ENCODE assay signal across 9 cellular contexts in the genomic region with DNA sequence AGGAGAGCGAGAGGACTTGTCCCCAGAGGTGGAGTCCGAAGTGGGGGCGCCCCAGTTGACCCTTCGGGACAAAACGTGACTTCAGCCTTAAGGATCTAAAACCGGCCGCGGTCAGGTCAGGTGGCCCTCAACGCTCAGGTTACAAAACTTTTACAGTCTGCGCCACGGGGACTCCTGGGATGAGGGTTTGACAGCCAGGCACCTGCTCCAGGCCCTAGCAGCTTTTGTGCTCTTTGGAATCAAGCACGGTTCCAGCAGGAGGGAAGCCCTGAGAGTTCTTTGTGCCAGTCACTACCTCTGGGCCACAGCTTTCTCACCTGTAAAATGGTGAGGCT. TPM values are rescaled to one million over a fixed set of nuclear protein-coding genes. Genes with fewer than 3 reads are reported as not detected.
DNase-seq lines count a peak whose midpoint lies in the region; ATAC-seq, FAIRE-seq and TF ChIP-seq lines count a peak whose summit lies in the region.
"Had no signal": no experiment of that assay in that cellular context is flagged by ENCODE, and none has a peak within 500 bp of the region (broad histone marks: within the 10 kb centered on the region; RNA-seq: fewer than 3 reads in every experiment).

No MANE protein-coding gene starts in this region.

- H3K27ac ChIP-seq in coronary artery (peak overlapping the region; percentile 50 to 91), mucosa of rectum (ENCODE audit: low read depth in 2 of 2, low read length in 2 of 2) (peak overlapping the region; percentile 91 to 94)

- FAIRE-seq in urothelium cell line (lab: Jason Lieb, UNC): no peak
- FAIRE-seq: TTC549 had no signal

- no peaks in the 10 kb centered on the region for H3K36me3 Mint-ChIP-seq in activated CD8-positive, alpha-beta memory T cell treated with anti-CD3 and anti-CD28 coated beads, Interleukin-2, amount 10 ng/mL, durations not matched to agents 7 days and 5 days

- H3K9ac ChIP-seq in mucosa of rectum (ENCODE audit: low read depth in 1 of 2, low read length in 2 of 2): peak overlapping the region; percentile 47 to 80

- no peaks in the 10 kb centered on the region for H3K27me3 ChIP-seq in mucosa of rectum (ENCODE audit: control insufficient read depth in 2 of 2, insufficient read depth in 2 of 2, low read length in 2 of 2)

- H3K4me3 ChIP-seq in AG09309 (ENCODE audit: control insufficient read depth, low read depth, low read length): peak overlapping the region; percentile 63
- peak overlapping the region; percentile 63 for H3K4me3 ChIP-seq in coronary artery
- peak overlapping the region; percentile 65 to 82 for H3K4me3 ChIP-seq in mucosa of rectum (ENCODE audit: low read length in 2 of 2)

- DNase-seq in AG09309 (ENCODE audit: low read depth): no peak
- DNase-seq in NCI-H1417 (lab: John Stamatoyannopoulos, UW): peak; percentile 85 to 92 (median 89)
- DNase-seq in coronary artery (ENCODE audit: low spot score): no peak
- no peak for DNase-seq in urothelium cell line (ENCODE audit: low spot score)
- no peak for DNase-seq in NCI-H2081 treated with DMSO at 0.1 percent for 48 hours (lab: John Stamatoyannopoulos, UW)
- DNase-seq in activated CD8-positive, alpha-beta memory T cell treated with anti-CD3 and anti-CD28 coated beads, Interleukin-2, amount 10 ng/mL, durations not matched to agents 7 days and 5 days: no peak

- H3K4me3 Mint-ChIP-seq in activated CD8-positive, alpha-beta memory T cell treated with anti-CD3 and anti-CD28 coated beads, Interleukin-2, amount 10 ng/mL, durations not matched to agents 7 days and 5 days: no peak overlapping the region

- H3K4me1 ChIP-seq in mucosa of rectum (ENCODE audit: control insufficient read depth in 2 of 2, insufficient read depth in 2 of 2, low read length in 2 of 2): peaks cover 15 to 17% of the 10 kb centered on the region in 2 donors

- no peak overlapping the region for H3K27ac Mint-ChIP-seq in activated CD8-positive, alpha-beta memory T cell treated with anti-CD3 and anti-CD28 coated beads, Interleukin-2, amount 10 ng/mL, durations not matched to agents 7 days and 5 days

- no peak for TF ChIP-seq CTCF in AG09309 (IDR thresholded peaks at IDR 0.05; ENCODE audit: control insufficient read depth, insufficient read depth, low read depth, low read length, missing control alignments)
- no peak for TF ChIP-seq CTCF in coronary artery (IDR thresholded peaks at IDR 0.05)

- H3K4me1 Mint-ChIP-seq in activated CD8-positive, alpha-beta memory T cell treated with anti-CD3 and anti-CD28 coated beads, Interleukin-2, amount 10 ng/mL, durations not matched to agents 7 days and 5 days: peaks cover 9% of the 10 kb centered on the region

- no peak for ATAC-seq in HG02973 (IDR thresholded peaks at IDR 0.05; ENCODE audit: unreplicated experiment)
- ATAC-seq in activated CD8-positive, alpha-beta memory T cell treated with anti-CD3 and anti-CD28 coated beads, Interleukin-2, amount 10 ng/mL, durations not matched to agents 7 days and 5 days: no peak

- H3K27me3 Mint-ChIP-seq in activated CD8-positive, alpha-beta memory T cell treated with anti-CD3 and anti-CD28 coated beads, Interleukin-2, amount 10 ng/mL, durations not matched to agents 7 days and 5 days: peaks cover 3% of the 10 kb centered on the region

- H3K9me3 Mint-ChIP-seq in activated CD8-positive, alpha-beta memory T cell treated with anti-CD3 and anti-CD28 coated beads, Interleukin-2, amount 10 ng/mL, durations not matched to agents 7 days and 5 days (ENCODE audit: low read depth): no peaks in the 10 kb centered on the region

- CTCF ChIA-PET in activated CD8-positive, alpha-beta memory T cell treated with anti-CD3 and anti-CD28 coated beads, Interleukin-2, amount 10 ng/mL, durations not matched to agents 7 days and 5 days (lab: Charles Lee): interaction anchor here (0.6 to 1.6 kb wide), 6 partner anchors 16 to 516 kb away, joined by 3 to 7 read pairs (median 3); no protein-coding TSS in a partner anchor

- H3K36me3 ChIP-seq in mucosa of rectum (ENCODE audit: control insufficient read depth in 2 of 2, insufficient read depth in 2 of 2, low read length in 2 of 2): no peaks in the 10 kb centered on the region

- H3K9me3 ChIP-seq in mucosa of rectum (ENCODE audit: control insufficient read depth in 2 of 2, low read length in 2 of 2): no peaks in the 10 kb centered on the region

RNA-seq across cellular contexts. Expression of a gene that starts 0.3 kb away (rescaled TPM):
- total RNA-seq in activated CD8-positive, alpha-beta memory T cell treated with anti-CD3 and anti-CD28 coated beads, Interleukin-2, amount 10 ng/mL, durations not matched to agents 7 days and 5 days: 1 to 10 TPM; 2.8 to 2.9 TPM

RNA-seq across cellular contexts. Expression of a gene that starts 6.0 kb away (rescaled TPM):
- 10 to 100 TPM; 45.2 to 59.5 TPM for total RNA-seq in activated CD8-positive, alpha-beta memory T cell treated with anti-CD3 and anti-CD28 coated beads, Interleukin-2, amount 10 ng/mL, durations not matched to agents 7 days and 5 days

RNA-seq across cellular contexts. Expression of a gene that starts 18.5 kb away (rescaled TPM):
- 10 to 100 TPM; 15.1 to 16.2 TPM for total RNA-seq in activated CD8-positive, alpha-beta memory T cell treated with anti-CD3 and anti-CD28 coated beads, Interleukin-2, amount 10 ng/mL, durations not matched to agents 7 days and 5 days

RNA-seq across cellular contexts. Expression of a gene that starts 57.1 kb away (rescaled TPM):
- 10 to 100 TPM; 83.0 to 86.4 TPM for total RNA-seq in activated CD8-positive, alpha-beta memory T cell treated with anti-CD3 and anti-CD28 coated beads, Interleukin-2, amount 10 ng/mL, durations not matched to agents 7 days and 5 days

Comparison
In these comparisons a context has a peak if more than half of its experiments do, and no peak if none do; other contexts are left out.
1. DNase-seq: peak in NCI-H1417 (3 of 3); none in AG09309 (single experiment), coronary artery (single experiment), urothelium cell line (single experiment), NCI-H2081 treated with DMSO at 0.1 percent for 48 hours (single experiment) and activated CD8-positive, alpha-beta memory T cell treated with anti-CD3 and anti-CD28 coated beads, Interleukin-2, amount 10 ng/mL, durations not matched to agents 7 days and 5 days (single experiment).
2. Peak in every context shown above with its lines, with median percentiles within 50 percentile points of each other: H3K4me3 ChIP-seq.